Comparison of ENCODE assay signal across 22 cellular contexts in genomic region chr12:57210926-57211700, GRCh38. TPM values are rescaled to one million over a fixed set of nuclear protein-coding genes. Genes with fewer than 3 reads are reported as not detected.
DNase-seq lines count a peak whose midpoint lies in the region; ATAC-seq and TF ChIP-seq lines count a peak whose summit lies in the region.
"Had no signal": no experiment of that assay in that cellular context is flagged by ENCODE, and none has a peak within 500 bp of the region (broad histone marks: within the 10 kb centered on the region; RNA-seq: fewer than 3 reads in every experiment).

No MANE protein-coding gene starts in this region.

- peak overlapping the region; percentile 16 for H3K23ac ChIP-seq in neuronal stem cell (ENCODE audit: low read depth, low read length, poor library complexity)

- H3K14ac ChIP-seq in neuronal stem cell (ENCODE audit: low read length): no peak overlapping the region

- no peak overlapping the region for H3K4ac ChIP-seq in neuronal stem cell (ENCODE audit: low read length)

- no peak overlapping the region for H2BK5ac ChIP-seq in neuronal stem cell (ENCODE audit: low read length)

- H4K20me1 ChIP-seq in OCI-LY1 (ENCODE audit: insufficient read depth, low read length): no peaks in the 10 kb centered on the region

- H4K91ac ChIP-seq in neuronal stem cell (ENCODE audit: low read depth, low read length, poor library complexity): no peak overlapping the region

- no peaks in the 10 kb centered on the region for H3F3A ChIP-seq in OCI-LY1 (ENCODE audit: insufficient read depth, low read length)

- no peak for ATAC-seq in GM21390 (IDR thresholded peaks at IDR 0.05; ENCODE audit: unreplicated experiment)
- ATAC-seq: activated CD8-positive, alpha-beta T cell treated with anti-CD3 and anti-CD28 coated beads for 36 hours; CD8-positive, alpha-beta T cell; lower lobe of right lung had no signal

- no peak overlapping the region for H2BK12ac ChIP-seq in neuronal stem cell (ENCODE audit: low read length)

- no peak overlapping the region for H2BK15ac ChIP-seq in neuronal stem cell (ENCODE audit: low read length)

- H3K27ac ChIP-seq in HL-60 (replicated peaks) (no peak overlapping the region), OCI-LY1 (ENCODE audit: low read depth, low read length, poor library complexity, severe bottlenecking) (peak overlapping the region; percentile 50), neuronal stem cell (replicated peaks; ENCODE audit: low read length) (no peak overlapping the region)
- H3K27ac ChIP-seq: lower lobe of right lung, prostate gland had no signal

- TF ChIP-seq CTCF in HL-60 (IDR thresholded peaks at IDR 0.05; ENCODE audit: insufficient read depth, low read length): no peak
- no peak for TF ChIP-seq CTCF in OCI-LY1 (IDR thresholded peaks at IDR 0.05; ENCODE audit: low read length)

- no CpG with 5 or more reads among the region's 16 CpGs for WGBS in neuronal stem cell (ENCODE audit: extremely low coverage in 2 of 2, insufficient read length in 2 of 2, insufficient replicate concordance in 1 of 2), 2 donors

- no peaks in the 10 kb centered on the region for H3K79me1 ChIP-seq in neuronal stem cell (ENCODE audit: low read depth, low read length)

- H3K9me3 ChIP-seq in OCI-LY1 (ENCODE audit: low read length) (no peaks in the 10 kb centered on the region), neuronal stem cell (replicated peaks in 1 of 2; ENCODE audit: control insufficient read depth in 2 of 2, insufficient read depth in 1 of 2, low read depth in 1 of 2, low read length in 2 of 2) (no peaks in the 10 kb centered on the region)
- H3K9me3 ChIP-seq: lower lobe of right lung, prostate gland had no signal

- H2BK120ac ChIP-seq in neuronal stem cell (ENCODE audit: low read depth, low read length): no peak overlapping the region

- H3K4me2 ChIP-seq in OCI-LY1 (ENCODE audit: low read length): peak overlapping the region; percentile 58
- H3K4me2 ChIP-seq in neuronal stem cell (ENCODE audit: insufficient read depth, low read length, poor library complexity, severe bottlenecking): no peak overlapping the region

- no peaks in the 10 kb centered on the region for H3K36me3 ChIP-seq in OCI-LY1 (ENCODE audit: insufficient read depth, low read length)
- H3K36me3 ChIP-seq in neuronal stem cell (replicated peaks in 1 of 2; ENCODE audit: control insufficient read depth in 2 of 2, insufficient read depth in 2 of 2, low read length in 2 of 2): peaks cover 43 to 71% of the 10 kb centered on the region in 2 donors

- H2AFZ ChIP-seq in OCI-LY1 (ENCODE audit: low read length): no peak overlapping the region
- H2AFZ ChIP-seq in neuronal stem cell (ENCODE audit: low read length): no peak overlapping the region

- DNase-seq in HL-60 (ENCODE audit: low read depth in 1 of 2, low spot score in 1 of 2) (peak; percentile 67 to 80), MV-4-11 (lab: John Stamatoyannopoulos, UW) (peak; percentile 54), neuronal stem cell (ENCODE audit: low spot score) (no peak), activated gamma-delta T cell treated with Interleukin-2 at 50 U/mL for 16 hours (no peak)
- DNase-seq in stimulated activated CD4-positive, alpha-beta T cell treated with anti-CD3 and anti-CD28 coated beads, Interleukin-4, amount 100 ng/mL, for 1 hour: no peak
- DNase-seq: activated CD4-positive, alpha-beta T cell treated with anti-CD3 and anti-CD28 coated beads for 1 hour; activated CD8-positive, alpha-beta T cell treated with anti-CD3 and anti-CD28 coated beads for 36 hours; activated gamma-delta T cell; CD8-positive, alpha-beta T cell; GOT3; Kasumi-1; kidney; lower lobe of right lung; NCI-H1105; NCI-H2081; NCI-H446 treated with DMSO at 0.1 percent for 48 hours; OCI-M1; SHP77; T-helper 1 cell had no signal

- H3K4me1 ChIP-seq in OCI-LY1 (ENCODE audit: insufficient read depth, low read length, severe bottlenecking) (peaks cover 58% of the 10 kb centered on the region), neuronal stem cell (ENCODE audit: control insufficient read depth in 2 of 2, insufficient read depth in 1 of 2, low read depth in 1 of 2, low read length in 2 of 2) (peaks cover 8 to 18% of the 10 kb centered on the region in 2 donors)

- H3K27me3 ChIP-seq in HL-60 (ENCODE audit: insufficient read depth, poor library complexity, severe bottlenecking) (peaks cover 18% of the 10 kb centered on the region), OCI-LY1 (ENCODE audit: insufficient read depth, low read length) (0 out of 2 replicates have a peak, but pooled peaks cover 2% of the 10 kb centered on the region), neuronal stem cell (ENCODE audit: control insufficient read depth in 3 of 3, insufficient read depth in 3 of 3, low read depth in 1 of 3, low read length in 3 of 3) (peaks cover 10 to 25% (median 17%) of the 10 kb centered on the region in 3 experiments)

- H3K9me2 ChIP-seq in OCI-LY1 (ENCODE audit: low read depth, low read length): no peaks in the 10 kb centered on the region

- no peak overlapping the region for H3K18ac ChIP-seq in neuronal stem cell (ENCODE audit: low read length)

- H2AK5ac ChIP-seq in neuronal stem cell (ENCODE audit: low read depth, low read length): no peak overlapping the region

- no peak overlapping the region for H4K8ac ChIP-seq in neuronal stem cell (ENCODE audit: low read depth, low read length)

- H3K9ac ChIP-seq in OCI-LY1 (ENCODE audit: low read length) (peak overlapping the region; percentile 16; the same call in 1 of the 2 replicates), neuronal stem cell (ENCODE audit: low read depth, low read length, poor library complexity) (no peak overlapping the region)

- H3K4me3 ChIP-seq in HL-60 (replicated peaks; ENCODE audit: insufficient read depth, low read length) (no peak overlapping the region), OCI-LY1 (ENCODE audit: low read depth, low read length, poor library complexity, severe bottlenecking) (peak overlapping the region; percentile 44), neuronal stem cell (ENCODE audit: low read length in 2 of 2) (peak overlapping the region in 1 of 2 donors; percentile 52)
- H3K4me3 ChIP-seq: lower lobe of right lung, prostate gland had no signal

- no peaks in the 10 kb centered on the region for H3K79me2 ChIP-seq in OCI-LY1 (ENCODE audit: insufficient read depth, low read length)

RNA-seq across cellular contexts. Expression of gene NXPH4, which starts 5.5 kb away (rescaled TPM):
- 0.26 TPM for polyA plus RNA-seq in neuronal stem cell (2013, experiment 1 of 2)
- 0.29 TPM for polyA plus RNA-seq in neuronal stem cell (2013, experiment 2 of 2)

RNA-seq across cellular contexts. Expression of gene SHMT2, which starts 18.4 kb away (rescaled TPM):
- polyA plus RNA-seq in neuronal stem cell (2013, experiment 1 of 2): 117 TPM
- polyA plus RNA-seq in neuronal stem cell (2013, experiment 2 of 2): 112 TPM

RNA-seq across cellular contexts. Expression of gene STAC3, which starts 39.9 kb away (rescaled TPM):
- 0.79 TPM for polyA plus RNA-seq in neuronal stem cell (2013, experiment 1 of 2)
- 0.93 TPM for polyA plus RNA-seq in neuronal stem cell (2013, experiment 2 of 2)

Comparison
In these comparisons a context has a peak if more than half of its experiments do, and no peak if none do; other contexts are left out.
1. DNase-seq: peak in HL-60 (2 of 2) and MV-4-11 (single experiment); none in neuronal stem cell (single experiment), activated gamma-delta T cell treated with Interleukin-2 at 50 U/mL for 16 hours (single experiment) and stimulated activated CD4-positive, alpha-beta T cell treated with anti-CD3 and anti-CD28 coated beads, Interleukin-4, amount 100 ng/mL, for 1 hour (single experiment).